In the genomic region with DNA sequence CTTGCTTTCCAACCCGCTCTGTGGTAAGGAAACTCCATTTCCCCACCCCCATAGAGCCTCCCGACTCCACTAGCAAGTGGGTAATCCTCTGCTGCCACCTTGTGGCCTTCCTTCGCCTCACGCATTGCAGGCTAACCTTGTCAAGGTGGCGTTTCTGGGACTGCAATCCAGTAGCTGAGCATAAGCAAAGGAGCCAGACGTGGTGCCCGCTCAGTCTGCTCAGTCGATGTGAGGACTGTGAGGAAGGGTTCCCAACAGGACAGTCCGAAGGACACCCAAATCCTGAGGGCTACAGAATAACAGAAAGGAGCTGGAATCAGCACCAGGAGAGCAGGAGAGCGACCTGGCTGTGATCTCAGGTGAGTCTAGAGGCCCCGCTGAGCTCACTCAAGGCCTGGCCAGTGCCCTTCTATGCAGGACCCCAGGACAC, we compare ENCODE assay signal across 8 cellular contexts.
DNase-seq lines count a peak whose midpoint lies in the region; ATAC-seq, FAIRE-seq and TF ChIP-seq lines count a peak whose summit lies in the region.

No MANE protein-coding gene starts in this region.

- no peak overlapping the region for H3K4me3 Mint-ChIP-seq in activated T-cell treated with anti-CD3 and anti-CD28 coated beads, Interleukin-2, amount 50 U/mL, for 4 hours

- no peak overlapping the region for H3K4me2 ChIP-seq in DND-41 (ENCODE audit: insufficient read depth, low read length)

- ATAC-seq in DND-41 (ENCODE audit: insufficient read depth, low read depth) (peak; percentile 98), GM21526 (IDR thresholded peaks at IDR 0.05; ENCODE audit: low FRiP score, unreplicated experiment) (peak; percentile 98), omental fat pad (ENCODE audit: low FRiP score) (peak; percentile 84)
- peak; percentile 77 to 91 for ATAC-seq in activated T-cell treated with anti-CD3 and anti-CD28 coated beads, Interleukin-2, amount 50 U/mL, for 4 hours

- H3K4me1 Mint-ChIP-seq in activated T-cell treated with anti-CD3 and anti-CD28 coated beads, Interleukin-2, amount 50 U/mL, for 4 hours (ENCODE audit: low read depth), result peaks cover 4% of the 10 kb centered on the region

- peak; percentile 92 for FAIRE-seq in HTR-8/SVneo (lab: Jason Lieb, UNC)

- H3K9me3 ChIP-seq in DND-41 (ENCODE audit: insufficient read depth, low read length, severe bottlenecking) (no peaks in the 10 kb centered on the region), thyroid gland (no peaks in the 10 kb centered on the region)

- TF ChIP-seq POLR2A in thyroid gland (IDR thresholded peaks at IDR 0.05), result no peak

- H3K9ac ChIP-seq in DND-41 (ENCODE audit: low read depth, low read length), result no peak overlapping the region

- TF ChIP-seq CTCF in DND-41 (IDR thresholded peaks at IDR 0.05; ENCODE audit: borderline replicate concordance, extremely low read depth, low read length, poor library complexity, severe bottlenecking), result peak; percentile 97
- peak; percentile 99 for TF ChIP-seq CTCF in fibroblast of pulmonary artery (IDR thresholded peaks at IDR 0.05; ENCODE audit: low read length, missing control alignments)
- no peak for TF ChIP-seq CTCF in omental fat pad (IDR thresholded peaks at IDR 0.05)
- peak; percentile 34 to 92 (median 80) for TF ChIP-seq CTCF in thyroid gland (IDR thresholded peaks at IDR 0.05)

- H3K79me2 ChIP-seq in DND-41 (ENCODE audit: insufficient read depth, low read length), result no peaks in the 10 kb centered on the region

- H3K27me3 Mint-ChIP-seq in activated T-cell treated with anti-CD3 and anti-CD28 coated beads, Interleukin-2, amount 50 U/mL, for 4 hours (ENCODE audit: low read depth), result peaks cover 24% of the 10 kb centered on the region

- no peak overlapping the region for H2AFZ ChIP-seq in DND-41 (ENCODE audit: low read depth, low read length)

- peaks cover 6% of the 10 kb centered on the region for H3K27me3 ChIP-seq in DND-41 (ENCODE audit: insufficient read depth, low read length, poor library complexity)
- H3K27me3 ChIP-seq in thyroid gland, result no peaks in the 10 kb centered on the region

- no peak overlapping the region for H3K27ac ChIP-seq in DND-41 (ENCODE audit: low read length)
- no peak overlapping the region for H3K27ac ChIP-seq in thyroid gland

- H3K4me1 ChIP-seq in DND-41 (ENCODE audit: insufficient read depth, low read length) (no peaks in the 10 kb centered on the region), thyroid gland (no peaks in the 10 kb centered on the region)

- no peaks in the 10 kb centered on the region for H3K9me3 Mint-ChIP-seq in activated T-cell treated with anti-CD3 and anti-CD28 coated beads, Interleukin-2, amount 50 U/mL, for 4 hours

- no peak overlapping the region for H3K4me3 ChIP-seq in DND-41 (ENCODE audit: low read depth in 1 of 2, low read length in 2 of 2)
- no peak overlapping the region for H3K4me3 ChIP-seq in fibroblast of pulmonary artery (replicated peaks; ENCODE audit: low read depth, low read length)
- H3K4me3 ChIP-seq in thyroid gland (replicated peaks in 1 of 3), result no peak overlapping the region

- intact Hi-C loops in thyroid gland (cut with DNase I), result no loop called here

- no peaks in the 10 kb centered on the region for H3K36me3 ChIP-seq in DND-41 (ENCODE audit: insufficient read depth, low read length)
- H3K36me3 ChIP-seq in thyroid gland, result no peaks in the 10 kb centered on the region

- 20 to 22% methylated on average over 10 to 11 of the region's 11 CpGs for WGBS in thyroid gland, 2 donors

- H4K20me1 ChIP-seq in DND-41 (ENCODE audit: insufficient read depth, low read length), result no peaks in the 10 kb centered on the region

- DNase-seq in DND-41 (peak; percentile 79), HTR-8/SVneo (ENCODE audit: insufficient read length, low spot score) (peak; percentile 76), fibroblast of pulmonary artery (ENCODE audit: low read depth) (peak; percentile 84), omental fat pad (ENCODE audit: low spot score) (peak; percentile 75), thyroid gland (peak; percentile 87 to 92)
- peak; percentile 67 for DNase-seq in activated T-cell treated with anti-CD3 and anti-CD28 coated beads, Interleukin-2, amount 50 U/mL, for 4 hours

- no peaks in the 10 kb centered on the region for H3K36me3 Mint-ChIP-seq in activated T-cell treated with anti-CD3 and anti-CD28 coated beads, Interleukin-2, amount 50 U/mL, for 4 hours (ENCODE audit: insufficient read depth)

TF ChIP-seq in PFSK-1, 5 proteins besides CTCF, POLR2A, EP300 and RAD21:
- TF ChIP-seq SIN3A (IDR thresholded peaks at IDR 0.05; ENCODE audit: borderline replicate concordance, insufficient read depth, low read length), result no peak
- no peak for TF ChIP-seq TAF1 (IDR thresholded peaks at IDR 0.05; ENCODE audit: borderline replicate concordance, insufficient read depth, low read length)
- TF ChIP-seq FOXP2 (optimal IDR thresholded peaks at IDR 0.05; ENCODE audit: borderline replicate concordance, extremely low read depth, extremely low read length, insufficient read depth), result peak; percentile 23
- TF ChIP-seq POLR2AphosphoS5 (IDR thresholded peaks at IDR 0.05; ENCODE audit: low read depth, low read length), result no peak
- TF ChIP-seq REST (IDR thresholded peaks at IDR 0.05; ENCODE audit: insufficient read depth in 1 of 2, low read depth in 2 of 2, low read length in 2 of 2), result no peak

Comparison
In these comparisons a context has a peak if more than half of its experiments do, and no peak if none do; other contexts are left out.
1. CTCF ChIP-seq: peak in DND-41 (single experiment), fibroblast of pulmonary artery (single experiment) and thyroid gland (6 of 6); none in omental fat pad (0 of 3).
2. Peak in every context shown above with its lines, with median percentiles within 50 percentile points of each other: ATAC-seq and DNase-seq.